In the genomic region with DNA sequence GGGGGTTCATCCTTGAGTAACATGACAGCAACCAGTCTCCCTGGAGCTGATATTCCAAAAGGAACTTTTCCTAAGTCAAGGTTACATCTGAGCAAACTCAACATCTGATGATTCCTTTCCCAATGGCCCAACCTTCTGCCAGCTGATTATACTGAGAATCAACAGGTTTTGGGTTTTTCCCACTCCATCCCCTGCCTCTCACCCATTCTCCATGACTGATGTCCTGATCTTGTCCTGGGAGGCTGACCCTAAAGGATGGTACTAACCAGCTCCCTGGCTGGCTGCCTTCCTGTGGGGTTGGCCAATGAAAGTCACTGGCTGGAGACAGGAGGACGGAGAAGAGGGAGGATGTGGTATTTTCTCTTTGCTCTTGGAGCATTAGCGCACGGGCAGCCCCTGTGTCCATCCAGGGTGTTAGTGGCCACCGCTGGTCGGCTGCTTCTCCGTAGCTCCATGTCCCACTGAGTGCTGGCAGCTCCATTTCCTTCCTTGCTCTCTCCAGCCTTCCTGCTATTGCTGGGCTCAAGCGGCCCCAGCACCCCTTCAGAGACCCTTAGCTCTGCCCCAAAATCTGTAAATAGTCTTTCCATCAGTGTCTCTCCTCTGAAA, we compare ENCODE assay signal across 25 cellular contexts.
A peak's percentile ranks its signal among the peaks of the same experiment; 100 is the strongest.
DNase-seq lines count a peak whose midpoint lies in the region; ATAC-seq, FAIRE-seq and TF ChIP-seq lines count a peak whose summit lies in the region.
"Had no signal": no experiment of that assay in that cellular context is flagged by ENCODE, and none has a peak within 500 bp of the region (broad histone marks: within the 10 kb centered on the region; RNA-seq: fewer than 3 reads in every experiment).

No MANE protein-coding gene starts in this region.

- H4K8ac ChIP-seq in trophoblast cell (ENCODE audit: low read depth, low read length) = no peak overlapping the region

- H3K27ac ChIP-seq in A549 (peak overlapping the region; percentile 9 to 50; a peak in 4 of 6 replicates), PC-9 (peak overlapping the region; percentile 93), foreskin keratinocyte (peak overlapping the region; percentile 80), trophoblast cell (ENCODE audit: low read depth, low read length) (no peak overlapping the region)
- H3K27ac ChIP-seq: SK-N-MC had no signal

- no peak for TF ChIP-seq EP300 in A549 (IDR thresholded peaks at IDR 0.05)

- POLR2A ChIA-PET in A549 (lab: Yijun Ruan, JAX) (no interaction called here), PC-9 (lab: Charles Lee; ENCODE audit: unreplicated experiment) (interaction anchor here (0.7 kb wide), 1 partner anchor 13 kb away, joined by 3 read pairs; no protein-coding TSS in a partner anchor)

- ATAC-seq in A549 (no peak), foreskin keratinocyte (no peak), GM19463 (IDR thresholded peaks at IDR 0.05; ENCODE audit: unreplicated experiment) (no peak)

- H3K9me3 ChIP-seq in A549 (no peaks in the 10 kb centered on the region), PC-9 (ENCODE audit: insufficient read depth, low read depth) (no peaks in the 10 kb centered on the region), trophoblast cell (ENCODE audit: insufficient read depth, low read depth, low read length) (peaks cover 2% of the 10 kb centered on the region)

- H3K4me2 ChIP-seq in A549 (no peak overlapping the region), PC-9 (peak overlapping the region; percentile 52; the same call in 1 of the 2 replicates), trophoblast cell (ENCODE audit: low read length) (no peak overlapping the region)

- no peaks in the 10 kb centered on the region for H3K9me2 ChIP-seq in PC-9 (ENCODE audit: insufficient read depth)

- H3K79me2 ChIP-seq in PC-9 (ENCODE audit: low read depth) (no peaks in the 10 kb centered on the region), trophoblast cell (ENCODE audit: control insufficient read depth, insufficient read depth, low read length, poor library complexity) (no peaks in the 10 kb centered on the region)

- H4K12ac ChIP-seq in trophoblast cell (ENCODE audit: low read depth, low read length) = no peak overlapping the region

- H3K27me3 ChIP-seq in PC-9 (ENCODE audit: insufficient read depth, low read depth) (no peaks in the 10 kb centered on the region), foreskin keratinocyte (no peaks in the 10 kb centered on the region), trophoblast cell (ENCODE audit: insufficient read depth, low read length) (no peaks in the 10 kb centered on the region)

- TF ChIP-seq POLR2A in A549 (IDR thresholded peaks at IDR 0.05; ENCODE audit: low read length) = no peak

- H3K18ac ChIP-seq in trophoblast cell (ENCODE audit: low read length) = no peak overlapping the region

- H2AK5ac ChIP-seq in trophoblast cell (ENCODE audit: low read length) = peak overlapping the region; percentile 15

- intact Hi-C loops in PC-9 (cut with micrococcal nuclease; ENCODE audit: unreplicated experiment) = no loop called here

- no peak overlapping the region for H4K91ac ChIP-seq in trophoblast cell (ENCODE audit: low read depth, low read length)

- H3K23ac ChIP-seq in trophoblast cell (ENCODE audit: low read length) = no peak overlapping the region

- DNase-seq in A549 (ENCODE audit: low read depth in 1 of 2, low spot score in 1 of 2) (no peak), PC-9 (no peak), foreskin keratinocyte (no peak), trophoblast cell (no peak)
- DNase-seq in stimulated activated CD4-positive, alpha-beta T cell treated with anti-CD3 and anti-CD28 coated beads, Interleukin-4, amount 100 ng/mL, for 4 hours = no peak
- DNase-seq in activated CD4-positive, alpha-beta T cell treated with anti-CD3 and anti-CD28 coated beads for 1 hour = no peak
- DNase-seq: 8988T, Calu3, DND-41, HCEC 1CT, NCI-H1092, NCI-H1436, NCI-H187, NCI-H2081 treated with DMSO at 0.1 percent for 48 hours, NCI-H2171, NCI-H226, NCI-H510A, NCI-H69, OCI-M1, SIG-M5 had no signal

- FAIRE-seq in A549 (lab: Jason Lieb, UNC) = no peak
- FAIRE-seq: GM18507, H1, RCC 7860 had no signal

- H3K36me3 ChIP-seq in PC-9 (ENCODE audit: low read depth) (no peaks in the 10 kb centered on the region), trophoblast cell (ENCODE audit: control insufficient read depth in 1 of 2, insufficient read depth in 2 of 2, low read length in 2 of 2) (no peaks in the 10 kb centered on the region)

- no peak for TF ChIP-seq CTCF in A549 (IDR thresholded peaks at IDR 0.05)
- TF ChIP-seq CTCF in PC-9 (conservative IDR thresholded peaks at IDR 0.05) = no peak
- TF ChIP-seq CTCF in foreskin keratinocyte (conservative IDR thresholded peaks at IDR 0.05) = no peak

- H3K79me1 ChIP-seq in trophoblast cell (ENCODE audit: low read length) = peaks cover 5% of the 10 kb centered on the region

- H3K4me1 ChIP-seq in A549 = peaks cover 24% of the 10 kb centered on the region
- peaks cover 40% of the 10 kb centered on the region for H3K4me1 ChIP-seq in PC-9 (replicated peaks; ENCODE audit: insufficient read depth)
- H3K4me1 ChIP-seq in foreskin keratinocyte = peaks cover 13% of the 10 kb centered on the region
- H3K4me1 ChIP-seq in trophoblast cell (ENCODE audit: control insufficient read depth in 1 of 2, insufficient read depth in 2 of 2, low read length in 2 of 2) = peaks cover 7 to 18% of the 10 kb centered on the region in 2 experiments

- H3K14ac ChIP-seq in trophoblast cell (ENCODE audit: low read length) = peak overlapping the region; percentile 26

- H2BK5ac ChIP-seq in trophoblast cell (ENCODE audit: low read depth, low read length, poor library complexity) = no peak overlapping the region

- H3F3A ChIP-seq in PC-9 (ENCODE audit: insufficient read depth, low read depth) = peaks cover 30% of the 10 kb centered on the region

- peak overlapping the region; percentile 41 for H2BK12ac ChIP-seq in trophoblast cell (ENCODE audit: low read length)

- H3K4ac ChIP-seq in trophoblast cell (ENCODE audit: low read depth, low read length) = no peak overlapping the region

- no TSS peak for BruUV-seq in PC-9 (replicated peaks; lab: Mats Ljungman, UMichigan)

- TF ChIP-seq RAD21 in A549 (conservative IDR thresholded peaks at IDR 0.05 in 1 of 2, IDR thresholded peaks at IDR 0.05 in 1 of 2) = no peak

- H2BK120ac ChIP-seq in trophoblast cell (ENCODE audit: insufficient read depth, low read length, poor library complexity) = peak overlapping the region; percentile 12

- no peaks in the 10 kb centered on the region for H4K20me1 ChIP-seq in PC-9 (ENCODE audit: insufficient read depth)

- H2AFZ ChIP-seq in PC-9 (no peak overlapping the region), trophoblast cell (ENCODE audit: insufficient read depth, low read length, poor library complexity) (no peak overlapping the region)

- CTCF ChIA-PET in A549 (lab: Yijun Ruan, JAX) = interaction anchor here (0.5 kb wide), 1 partner anchor 188 kb away, joined by 3 read pairs; no protein-coding TSS in a partner anchor
- CTCF ChIA-PET in PC-9 (lab: Charles Lee) = no interaction called here

- no peak overlapping the region for H3K4me3 ChIP-seq in A549
- H3K4me3 ChIP-seq in PC-9 = no peak overlapping the region
- no peak overlapping the region for H3K4me3 ChIP-seq in trophoblast cell (ENCODE audit: low read depth, low read length)
- H3K4me3 ChIP-seq: SK-N-MC had no signal

- 93% methylated on average over 7 of the region's 7 CpGs for WGBS in A549 (ENCODE audit: missing lambda C conversion rate)
- no CpG with 5 or more reads among the region's 7 CpGs for WGBS in trophoblast cell (ENCODE audit: extremely low coverage, insufficient coverage, insufficient read length)

- no peak overlapping the region for H3K9ac ChIP-seq in trophoblast cell (ENCODE audit: low read length)

TF ChIP-seq in A549, 52 proteins besides CTCF, POLR2A, EP300 and RAD21 (continues in another document):
- TF ChIP-seq FOSB (CRISPR knock-in tag; IDR thresholded peaks at IDR 0.05) = no peak
- TF ChIP-seq RCOR1 (IDR thresholded peaks at IDR 0.05; ENCODE audit: low read depth, low read length) = no peak
- TF ChIP-seq ESRRA (IDR thresholded peaks at IDR 0.05; ENCODE audit: borderline replicate concordance, low read length) = no peak
- TF ChIP-seq, protein P1, sequence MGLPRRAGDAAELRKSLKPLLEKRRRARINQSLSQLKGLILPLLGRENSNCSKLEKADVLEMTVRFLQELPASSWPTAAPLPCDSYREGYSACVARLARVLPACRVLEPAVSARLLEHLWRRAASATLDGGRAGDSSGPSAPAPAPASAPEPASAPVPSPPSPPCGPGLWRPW (IDR thresholded peaks at IDR 0.05) = no peak
- no peak for TF ChIP-seq SREBF2 (IDR thresholded peaks at IDR 0.05)
- no peak for TF ChIP-seq HOXB5 (CRISPR knock-in tag; IDR thresholded peaks at IDR 0.05)
- TF ChIP-seq, protein P2, sequence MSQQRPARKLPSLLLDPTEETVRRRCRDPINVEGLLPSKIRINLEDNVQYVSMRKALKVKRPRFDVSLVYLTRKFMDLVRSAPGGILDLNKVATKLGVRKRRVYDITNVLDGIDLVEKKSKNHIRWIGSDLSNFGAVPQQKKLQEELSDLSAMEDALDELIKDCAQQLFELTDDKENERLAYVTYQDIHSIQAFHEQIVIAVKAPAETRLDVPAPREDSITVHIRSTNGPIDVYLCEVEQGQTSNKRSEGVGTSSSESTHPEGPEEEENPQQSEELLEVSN (IDR thresholded peaks at IDR 0.05; ENCODE audit: borderline replicate concordance, low read depth) = no peak
- TF ChIP-seq NR3C1 (IDR thresholded peaks at IDR 0.05) = no peak
- TF ChIP-seq, protein P3, sequence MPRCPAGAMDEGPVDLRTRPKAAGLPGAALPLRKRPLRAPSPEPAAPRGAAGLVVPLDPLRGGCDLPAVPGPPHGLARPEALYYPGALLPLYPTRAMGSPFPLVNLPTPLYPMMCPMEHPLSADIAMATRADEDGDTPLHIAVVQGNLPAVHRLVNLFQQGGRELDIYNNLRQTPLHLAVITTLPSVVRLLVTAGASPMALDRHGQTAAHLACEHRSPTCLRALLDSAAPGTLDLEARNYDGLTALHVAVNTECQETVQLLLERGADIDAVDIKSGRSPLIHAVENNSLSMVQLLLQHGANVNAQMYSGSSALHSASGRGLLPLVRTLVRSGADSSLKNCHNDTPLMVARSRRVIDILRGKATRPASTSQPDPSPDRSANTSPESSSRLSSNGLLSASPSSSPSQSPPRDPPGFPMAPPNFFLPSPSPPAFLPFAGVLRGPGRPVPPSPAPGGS (IDR thresholded peaks at IDR 0.05) = no peak
- TF ChIP-seq ZFP36 (IDR thresholded peaks at IDR 0.05; ENCODE audit: borderline replicate concordance, partially characterized antibody) = no peak
- TF ChIP-seq EHMT2 (IDR thresholded peaks at IDR 0.05; ENCODE audit: low read depth) = no peak
- TF ChIP-seq, protein P4, sequence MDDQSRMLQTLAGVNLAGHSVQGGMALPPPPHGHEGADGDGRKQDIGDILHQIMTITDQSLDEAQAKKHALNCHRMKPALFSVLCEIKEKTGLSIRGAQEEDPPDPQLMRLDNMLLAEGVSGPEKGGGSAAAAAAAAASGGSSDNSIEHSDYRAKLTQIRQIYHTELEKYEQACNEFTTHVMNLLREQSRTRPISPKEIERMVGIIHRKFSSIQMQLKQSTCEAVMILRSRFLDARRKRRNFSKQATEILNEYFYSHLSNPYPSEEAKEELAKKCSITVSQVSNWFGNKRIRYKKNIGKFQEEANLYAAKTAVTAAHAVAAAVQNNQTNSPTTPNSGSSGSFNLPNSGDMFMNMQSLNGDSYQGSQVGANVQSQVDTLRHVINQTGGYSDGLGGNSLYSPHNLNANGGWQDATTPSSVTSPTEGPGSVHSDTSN (IDR thresholded peaks at IDR 0.05) = no peak
